13 cellular contexts compared by ENCODE assay signal in the genomic region with DNA sequence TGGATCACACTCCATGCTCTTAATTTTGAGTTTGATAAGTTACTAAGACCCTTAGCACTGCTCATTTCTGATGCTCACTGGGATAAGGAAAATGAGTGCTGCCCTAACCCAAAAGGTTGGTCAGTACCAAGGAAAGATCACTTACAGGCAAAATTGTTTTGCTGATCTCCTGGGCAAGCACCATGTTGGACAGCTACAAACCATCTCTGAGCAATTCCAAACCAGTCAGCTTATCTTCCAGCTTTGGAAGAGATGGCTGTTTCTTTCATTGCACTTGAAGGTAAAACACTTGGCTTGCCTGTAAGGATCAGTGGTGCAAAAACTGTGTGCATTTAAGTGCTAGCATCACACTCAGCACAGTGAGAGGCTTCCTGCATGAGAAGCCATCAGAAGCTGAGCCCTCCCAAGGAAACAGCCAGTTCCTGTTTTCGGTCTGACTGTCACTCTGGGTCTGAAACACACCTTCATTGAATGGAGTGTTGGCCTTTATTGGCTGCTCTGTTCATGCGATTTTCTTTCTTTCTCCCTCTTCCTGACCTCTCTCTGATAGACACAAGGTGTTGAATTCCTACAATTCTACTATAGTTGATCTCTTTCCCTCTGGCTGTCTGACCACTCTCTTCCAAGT.
DNase-seq lines count a peak whose midpoint lies in the region; ATAC-seq and TF ChIP-seq lines count a peak whose summit lies in the region.
"Had no signal": no experiment of that assay in that cellular context is flagged by ENCODE, and none has a peak within 500 bp of the region (broad histone marks: within the 10 kb centered on the region; RNA-seq: fewer than 3 reads in every experiment).

No MANE protein-coding gene starts in this region.

- H3K36me3 Mint-ChIP-seq in activated B cell treated with CpG ODN at 0.5 μM for 24 hours (ENCODE audit: low read depth): no peaks in the 10 kb centered on the region

- no peak overlapping the region for H3K4me3 ChIP-seq in aorta (ENCODE audit: low read length in 2 of 2)
- H3K4me3 ChIP-seq: thoracic aorta had no signal

- TF ChIP-seq CTCF in activated B cell treated with CpG ODN at 0.5 μM for 24 hours (IDR thresholded peaks at IDR 0.05): no peak

- peaks cover 7% of the 10 kb centered on the region for H3K4me1 Mint-ChIP-seq in activated B cell treated with CpG ODN at 0.5 μM for 24 hours
- H3K4me1 Mint-ChIP-seq: nephron had no signal

- peaks cover 8% of the 10 kb centered on the region for H3K27me3 Mint-ChIP-seq in activated B cell treated with CpG ODN at 0.5 μM for 24 hours

- intact Hi-C loops in activated B cell treated with CpG ODN at 0.5 μM for 24 hours (cut with micrococcal nuclease): no loop called here
- intact Hi-C loops in aorta (cut with DNase I): no loop called here

- POLR2A ChIA-PET in activated B cell treated with CpG ODN at 0.5 μM for 24 hours (lab: Charles Lee): no interaction called here

- ATAC-seq in GM18870 (IDR thresholded peaks at IDR 0.05; ENCODE audit: unreplicated experiment): peak; percentile 98
- peak; percentile 98 for ATAC-seq in GM21528 (IDR thresholded peaks at IDR 0.05; ENCODE audit: low FRiP score, unreplicated experiment)
- ATAC-seq in HG03097 (IDR thresholded peaks at IDR 0.05; ENCODE audit: low FRiP score, unreplicated experiment): peak; percentile 97
- peak; percentile 47 for ATAC-seq in activated B cell treated with CpG ODN at 0.5 μM for 24 hours (ENCODE audit: low read depth)
- ATAC-seq in aorta (ENCODE audit: low FRiP score): no peak
- ATAC-seq: activated CD4-positive, alpha-beta T cell treated with anti-CD3 and anti-CD28 coated beads for 36 hours had no signal

- no peaks in the 10 kb centered on the region for H3K9me3 Mint-ChIP-seq in activated B cell treated with CpG ODN at 0.5 μM for 24 hours

- no peaks in the 10 kb centered on the region for H3K27me3 ChIP-seq in aorta (ENCODE audit: control insufficient read depth in 1 of 2, insufficient read depth in 2 of 2, low read length in 1 of 2)

- DNase-seq in activated B cell treated with CpG ODN at 0.5 μM for 24 hours: no peak
- no peak for DNase-seq in aorta
- DNase-seq in stimulated activated CD4-positive, alpha-beta T cell treated with anti-CD3 and anti-CD28 coated beads, Interleukin-2, amount 100 ng/mL, for 48 hours: no peak
- DNase-seq in ACHN: no peak
- no peak for DNase-seq in cortex of kidney (lab: John Stamatoyannopoulos, UW)
- DNase-seq: activated CD4-positive, alpha-beta T cell treated with anti-CD3 and anti-CD28 coated beads for 36 hours; NCI-H1092 treated with DMSO at 0.1 percent for 48 hours; Right ventricle myocardium superior had no signal

- H3K4me1 ChIP-seq in aorta (ENCODE audit: control insufficient read depth in 1 of 2, insufficient read depth in 2 of 2, low read length in 2 of 2): no peaks in the 10 kb centered on the region

- H3K4me3 Mint-ChIP-seq in activated B cell treated with CpG ODN at 0.5 μM for 24 hours: no peak overlapping the region
- H3K4me3 Mint-ChIP-seq: activated CD4-positive, alpha-beta T cell treated with anti-CD3 and anti-CD28 coated beads for 36 hours; nephron had no signal

- H3K36me3 ChIP-seq in aorta (ENCODE audit: control insufficient read depth in 1 of 2, insufficient read depth in 2 of 2, low read length in 1 of 2): no peaks in the 10 kb centered on the region
- H3K36me3 ChIP-seq: thoracic aorta had no signal

- in situ Hi-C loops in ACHN (cut with HindIII; ENCODE audit: low pct_ligation_motif_present, low pct_unique_long_range_greater_than_20kb, low sequenced_read_pairs): no loop called here

- CTCF ChIA-PET in activated B cell treated with CpG ODN at 0.5 μM for 24 hours (lab: Charles Lee): no interaction called here

- no peak overlapping the region for H3K27ac Mint-ChIP-seq in activated B cell treated with CpG ODN at 0.5 μM for 24 hours
- H3K27ac Mint-ChIP-seq: activated CD4-positive, alpha-beta T cell treated with anti-CD3 and anti-CD28 coated beads for 36 hours; nephron had no signal

- 79 to 80% methylated on average over 2 of the region's 2 CpGs for WGBS in aorta, 2 donors

- no peaks in the 10 kb centered on the region for H3K9me3 ChIP-seq in aorta (ENCODE audit: control insufficient read depth, low read length)
- H3K9me3 ChIP-seq: thoracic aorta had no signal

- H3K27ac ChIP-seq in aorta (ENCODE audit: low read depth in 1 of 2, low read length in 2 of 2): no peak overlapping the region
- H3K27ac ChIP-seq: thoracic aorta had no signal
